ENCODE assay signal across 1 cellular context in the genomic region with DNA sequence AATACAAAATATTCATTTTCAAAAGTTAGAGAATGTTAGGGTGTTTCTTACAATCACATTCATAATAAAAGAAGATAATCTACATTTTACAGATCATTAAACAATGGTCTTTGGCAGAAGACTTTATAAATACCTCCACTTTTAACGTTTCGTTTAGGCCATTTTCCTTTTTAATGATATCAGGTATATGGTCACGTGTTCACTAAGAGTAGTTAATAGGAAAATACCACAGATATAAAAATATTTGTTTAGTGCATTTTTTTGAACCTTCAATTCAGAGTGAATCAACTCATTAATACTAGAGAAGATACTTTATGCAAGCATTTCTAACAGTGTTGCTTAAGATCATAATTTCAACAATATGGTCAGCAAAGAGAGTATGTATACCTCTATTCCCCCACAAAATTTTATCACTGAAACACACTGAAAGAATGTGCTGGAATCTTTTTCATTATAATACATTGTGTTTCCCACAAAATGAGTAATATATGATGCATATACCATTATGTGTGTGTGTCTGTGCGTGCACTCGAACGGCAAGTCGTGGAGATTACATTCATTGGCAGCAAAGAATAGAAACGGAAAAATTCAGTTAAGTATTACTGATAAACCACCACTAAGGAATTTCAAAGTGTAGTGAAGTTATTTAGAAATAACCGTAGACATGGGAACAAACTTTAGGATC.
TF ChIP-seq lines count a peak whose summit lies in the region.

No MANE protein-coding gene starts in this region.

TF ChIP-seq in WTC11, 78 proteins besides CTCF, POLR2A, EP300 and RAD21:
- no peak for TF ChIP-seq ZNF263 (CRISPR knock-in tag; IDR thresholded peaks at IDR 0.05; ENCODE audit: low read depth)
- TF ChIP-seq, protein P1, sequence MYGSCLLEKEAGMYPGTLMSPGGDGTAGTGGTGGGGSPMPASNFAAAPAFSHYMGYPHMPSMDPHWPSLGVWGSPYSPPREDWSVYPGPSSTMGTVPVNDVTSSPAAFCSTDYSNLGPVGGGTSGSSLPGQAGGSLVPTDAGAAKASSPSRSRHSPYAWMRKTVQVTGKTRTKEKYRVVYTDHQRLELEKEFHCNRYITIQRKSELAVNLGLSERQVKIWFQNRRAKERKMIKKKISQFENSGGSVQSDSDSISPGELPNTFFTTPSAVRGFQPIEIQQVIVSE (CRISPR knock-in tag; IDR thresholded peaks at IDR 0.05; ENCODE audit: borderline replicate concordance), result no peak
- TF ChIP-seq TCF7 (CRISPR knock-in tag; IDR thresholded peaks at IDR 0.05; ENCODE audit: low read depth), result no peak
- TF ChIP-seq, protein P2, sequence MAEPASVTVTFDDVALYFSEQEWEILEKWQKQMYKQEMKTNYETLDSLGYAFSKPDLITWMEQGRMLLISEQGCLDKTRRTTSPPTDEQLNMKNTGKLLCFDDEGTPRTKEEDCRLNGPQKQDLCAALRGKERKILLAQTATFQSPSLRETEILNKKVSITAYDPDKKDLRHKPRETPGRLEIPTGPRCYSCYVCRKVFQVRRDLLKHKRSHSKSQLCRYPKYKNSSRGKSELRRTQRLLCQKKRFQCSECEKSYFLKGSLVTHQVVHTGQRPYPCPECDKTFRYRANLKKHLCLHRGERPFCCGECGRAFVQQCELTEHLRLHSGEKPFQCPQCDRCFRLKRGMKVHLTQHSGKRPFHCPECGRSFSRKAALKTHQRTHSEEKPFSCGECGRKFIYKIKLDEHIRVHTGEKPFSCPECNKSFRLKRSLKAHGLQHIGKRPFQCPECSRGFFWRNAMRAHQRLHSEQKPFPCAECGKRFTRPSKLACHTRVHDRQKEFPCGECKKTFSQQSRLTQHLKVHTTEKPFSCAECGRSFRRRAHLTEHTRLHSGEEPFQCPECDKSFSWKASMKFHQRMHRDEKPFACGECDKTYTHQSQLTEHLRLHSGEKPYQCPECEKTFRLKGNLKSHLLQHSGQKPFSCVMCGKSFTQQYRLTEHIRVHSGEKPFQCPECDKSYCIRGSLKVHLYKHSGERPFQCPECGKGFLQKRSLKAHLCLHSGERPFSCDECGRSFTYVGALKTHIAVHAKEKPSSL (CRISPR knock-in tag; conservative IDR thresholded peaks at IDR 0.05), result no peak
- TF ChIP-seq, protein P3, sequence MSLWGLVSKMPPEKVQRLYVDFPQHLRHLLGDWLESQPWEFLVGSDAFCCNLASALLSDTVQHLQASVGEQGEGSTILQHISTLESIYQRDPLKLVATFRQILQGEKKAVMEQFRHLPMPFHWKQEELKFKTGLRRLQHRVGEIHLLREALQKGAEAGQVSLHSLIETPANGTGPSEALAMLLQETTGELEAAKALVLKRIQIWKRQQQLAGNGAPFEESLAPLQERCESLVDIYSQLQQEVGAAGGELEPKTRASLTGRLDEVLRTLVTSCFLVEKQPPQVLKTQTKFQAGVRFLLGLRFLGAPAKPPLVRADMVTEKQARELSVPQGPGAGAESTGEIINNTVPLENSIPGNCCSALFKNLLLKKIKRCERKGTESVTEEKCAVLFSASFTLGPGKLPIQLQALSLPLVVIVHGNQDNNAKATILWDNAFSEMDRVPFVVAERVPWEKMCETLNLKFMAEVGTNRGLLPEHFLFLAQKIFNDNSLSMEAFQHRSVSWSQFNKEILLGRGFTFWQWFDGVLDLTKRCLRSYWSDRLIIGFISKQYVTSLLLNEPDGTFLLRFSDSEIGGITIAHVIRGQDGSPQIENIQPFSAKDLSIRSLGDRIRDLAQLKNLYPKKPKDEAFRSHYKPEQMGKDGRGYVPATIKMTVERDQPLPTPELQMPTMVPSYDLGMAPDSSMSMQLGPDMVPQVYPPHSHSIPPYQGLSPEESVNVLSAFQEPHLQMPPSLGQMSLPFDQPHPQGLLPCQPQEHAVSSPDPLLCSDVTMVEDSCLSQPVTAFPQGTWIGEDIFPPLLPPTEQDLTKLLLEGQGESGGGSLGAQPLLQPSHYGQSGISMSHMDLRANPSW (CRISPR knock-in tag; conservative IDR thresholded peaks at IDR 0.05; ENCODE audit: low read depth), result no peak
- no peak for TF ChIP-seq ZNF416 (CRISPR knock-in tag; IDR thresholded peaks at IDR 0.05)
- TF ChIP-seq, protein P4, sequence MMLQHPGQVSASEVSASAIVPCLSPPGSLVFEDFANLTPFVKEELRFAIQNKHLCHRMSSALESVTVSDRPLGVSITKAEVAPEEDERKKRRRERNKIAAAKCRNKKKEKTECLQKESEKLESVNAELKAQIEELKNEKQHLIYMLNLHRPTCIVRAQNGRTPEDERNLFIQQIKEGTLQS (CRISPR knock-in tag; conservative IDR thresholded peaks at IDR 0.05), result no peak
- TF ChIP-seq SMAD4 (CRISPR knock-in tag; IDR thresholded peaks at IDR 0.05), result no peak
- TF ChIP-seq FOXK1 (CRISPR knock-in tag; IDR thresholded peaks at IDR 0.05), result no peak
- TF ChIP-seq FOXP1 (CRISPR knock-in tag; IDR thresholded peaks at IDR 0.05; ENCODE audit: borderline replicate concordance), result no peak
